1 cellular context compared by ENCODE assay signal in the genomic region with DNA sequence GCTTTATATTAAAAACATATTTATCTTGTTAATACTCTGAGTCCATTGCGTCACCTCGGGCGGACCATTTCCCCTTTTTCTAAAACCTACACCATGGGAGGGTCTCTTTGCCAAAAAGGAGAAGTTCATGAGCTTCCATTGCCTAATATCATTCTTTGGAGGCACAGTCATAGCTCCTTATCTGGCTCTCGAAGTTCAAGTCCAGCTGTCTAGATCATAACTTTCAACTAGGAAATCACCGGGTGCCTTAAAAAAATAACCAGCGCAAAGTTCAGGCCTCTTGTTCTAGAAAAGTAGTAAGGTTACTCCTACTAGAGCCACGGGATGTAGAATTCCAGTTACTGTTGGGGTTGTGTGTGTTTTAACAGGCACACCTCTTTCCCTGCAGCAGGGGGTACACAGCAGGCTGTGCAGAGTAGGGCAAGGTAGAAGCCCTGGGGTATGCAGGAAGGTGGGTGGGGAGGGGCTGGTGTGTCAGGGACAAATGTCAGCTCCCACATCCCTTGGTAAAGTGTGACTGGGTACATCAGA.
TF ChIP-seq lines count a peak whose summit lies in the region.

No MANE protein-coding gene starts in this region.

TF ChIP-seq in SK-N-SH, 30 proteins besides CTCF, POLR2A, EP300 and RAD21 (continued from another document):
- TF ChIP-seq NFIC (IDR thresholded peaks at IDR 0.05; ENCODE audit: borderline replicate concordance) (no peak), GATA2 (CRISPR knock-in tag; IDR thresholded peaks at IDR 0.05) (no peak), MXI1 (IDR thresholded peaks at IDR 0.05; ENCODE audit: low read depth, low read length) (no peak), MEF2A (IDR thresholded peaks at IDR 0.05; ENCODE audit: borderline replicate concordance, low read depth) (no peak)
- TF ChIP-seq, protein P1, sequence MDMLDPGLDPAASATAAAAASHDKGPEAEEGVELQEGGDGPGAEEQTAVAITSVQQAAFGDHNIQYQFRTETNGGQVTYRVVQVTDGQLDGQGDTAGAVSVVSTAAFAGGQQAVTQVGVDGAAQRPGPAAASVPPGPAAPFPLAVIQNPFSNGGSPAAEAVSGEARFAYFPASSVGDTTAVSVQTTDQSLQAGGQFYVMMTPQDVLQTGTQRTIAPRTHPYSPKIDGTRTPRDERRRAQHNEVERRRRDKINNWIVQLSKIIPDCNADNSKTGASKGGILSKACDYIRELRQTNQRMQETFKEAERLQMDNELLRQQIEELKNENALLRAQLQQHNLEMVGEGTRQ (IDR thresholded peaks at IDR 0.05; ENCODE audit: borderline replicate concordance, low read depth, low read length): no peak
TF ChIP-seq in SK-N-SH: peak in this region for 0.
